16 cellular contexts compared by ENCODE assay signal in the genomic region with DNA sequence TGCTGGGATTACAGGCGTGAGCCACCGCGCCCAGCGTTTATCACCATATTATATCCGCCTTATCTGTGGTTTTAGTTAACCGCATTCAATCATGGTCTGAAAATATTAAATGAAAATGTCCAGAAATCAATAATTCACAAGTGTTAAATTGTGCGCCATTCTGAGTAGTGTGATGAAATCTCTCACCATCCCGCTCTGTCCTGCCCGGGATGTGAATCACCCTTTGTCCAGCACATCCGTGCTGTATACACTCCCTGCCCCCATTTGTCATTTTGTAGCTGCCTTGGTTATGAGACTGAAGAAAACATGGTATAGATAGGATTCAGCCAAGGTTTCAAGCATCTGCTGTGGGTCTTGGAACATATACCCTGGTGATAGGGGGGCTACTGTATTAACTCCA.
"Had no signal": no experiment of that assay in that cellular context is flagged by ENCODE, and none has a peak within 500 bp of the region (broad histone marks: within the 10 kb centered on the region; RNA-seq: fewer than 3 reads in every experiment).

No MANE protein-coding gene starts in this region.

- ATAC-seq: activated T-cell treated with anti-CD3 and anti-CD28 coated beads, Interleukin-2, amount 50 U/mL, for 72 hours had no signal

- H3K36me3 ChIP-seq: neutrophil, right atrium auricular region, tibial nerve had no signal

- DNase-seq: activated CD4-positive, alpha-beta memory T cell treated with anti-CD3 and anti-CD28 coated beads for 36 hours; activated gamma-delta T cell treated with Interleukin-2 at 50 U/mL for 16 hours; activated naive CD8-positive, alpha-beta T cell treated with anti-CD3 and anti-CD28 coated beads for 36 hours; activated T-cell treated with anti-CD3 and anti-CD28 coated beads, Interleukin-2, amount 50 U/mL, for 72 hours; anterior cingulate cortex; caudate nucleus; cortex of kidney; effector CD8-positive, alpha-beta T cell; glutamatergic neuron; naive B cell; posterior cingulate gyrus; small intestine had no signal

- H3K4me3 ChIP-seq: lung, right atrium auricular region, tibial nerve had no signal

- H3K27ac ChIP-seq: neutrophil, right atrium auricular region, tibial nerve had no signal

- H3K9me3 ChIP-seq: neutrophil, right atrium auricular region, tibial nerve had no signal

- H3K27me3 ChIP-seq: neutrophil, right atrium auricular region, tibial nerve had no signal

- H3K4me1 ChIP-seq: right atrium auricular region, tibial nerve had no signal
